Comparison of ENCODE assay signal across 15 cellular contexts in the genomic region with DNA sequence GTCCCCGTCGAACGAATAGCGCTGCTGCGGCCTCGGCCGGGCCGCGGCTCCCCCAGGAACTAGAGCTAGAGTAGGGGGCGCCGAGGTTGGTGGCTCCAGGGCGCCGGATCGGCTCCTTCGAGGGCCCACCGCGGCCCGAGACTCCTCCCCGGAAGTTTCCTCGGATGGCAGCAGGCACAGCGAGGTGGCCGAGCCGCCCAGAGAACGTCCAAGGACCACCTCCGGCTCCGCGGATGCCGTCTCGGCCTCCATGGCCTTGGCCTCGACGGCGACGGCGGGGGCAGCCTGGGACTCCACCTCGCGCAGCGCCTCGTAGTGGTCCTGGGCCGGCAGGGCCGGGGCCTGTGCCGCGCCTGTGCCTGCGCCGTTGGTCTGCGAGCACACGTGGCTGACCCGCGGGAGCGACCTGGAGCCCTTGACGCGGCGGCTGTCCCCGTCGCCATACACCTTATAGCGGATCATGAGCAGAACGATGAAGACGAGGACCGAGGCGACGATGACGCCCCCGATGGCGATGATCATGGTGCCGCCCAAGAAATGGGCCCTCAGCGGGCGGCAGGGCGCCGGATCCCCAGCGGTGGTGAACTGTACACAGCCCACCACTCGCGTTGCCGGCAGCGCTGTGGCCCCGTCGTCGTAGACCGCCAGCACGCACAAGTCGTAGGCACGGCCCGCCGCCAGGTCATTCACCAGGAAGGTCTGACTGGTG. TPM values are rescaled to one million over a fixed set of nuclear protein-coding genes. Genes with fewer than 3 reads are reported as not detected.
DNase-seq lines count a peak whose midpoint lies in the region; ATAC-seq and TF ChIP-seq lines count a peak whose summit lies in the region.
"Had no signal": no experiment of that assay in that cellular context is flagged by ENCODE, and none has a peak within 500 bp of the region (broad histone marks: within the 10 kb centered on the region; RNA-seq: fewer than 3 reads in every experiment).

No MANE protein-coding gene starts in this region.

- no peaks in the 10 kb centered on the region for H3K79me2 ChIP-seq in GM23248 (ENCODE audit: insufficient read depth)

- 0 out of 2 replicates have a peak overlapping the region, but pooled peaks have one; percentile 10 for H2AFZ ChIP-seq in GM23248

- no peak overlapping the region for H3K4me2 ChIP-seq in GM23248 (ENCODE audit: unreplicated experiment)
- H3K4me2 ChIP-seq: BLaER1 had no signal

- H3K4me3 ChIP-seq in GM23248 = no peak overlapping the region
- peak overlapping the region; percentile 47 for H3K4me3 ChIP-seq in coronary artery
- H3K4me3 ChIP-seq: BLaER1 had no signal

- no peaks in the 10 kb centered on the region for H3K9me2 ChIP-seq in GM23248 (ENCODE audit: insufficient read depth)

- peak; percentile 19 for DNase-seq in GM23248
- DNase-seq in coronary artery (ENCODE audit: low spot score) = no peak
- DNase-seq in left colon = no peak
- peak; percentile 53 for DNase-seq in sciatic nerve (ENCODE audit: low spot score)
- DNase-seq in NCI-H2081 (lab: John Stamatoyannopoulos, UW) = no peak
- DNase-seq in NCI-H82 treated with DMSO at 0.1 percent for 48 hours (lab: John Stamatoyannopoulos, UW; ENCODE audit: unreplicated experiment) = no peak
- DNase-seq in NCI-H187 (lab: John Stamatoyannopoulos, UW) = no peak
- DNase-seq: activated naive CD4-positive, alpha-beta T cell treated with anti-CD3 and anti-CD28 coated beads, Interleukin-2, amount 50 U/mL, for 16 hours; cerebellar nuclear complex; stimulated activated CD4-positive, alpha-beta T cell treated with anti-CD3 and anti-CD28 coated beads, Interleukin-4, amount 100 ng/mL, for 4 hours had no signal

- no peaks in the 10 kb centered on the region for H3F3A ChIP-seq in GM23248 (ENCODE audit: insufficient read depth)

- intact Hi-C loops in left colon (cut with DNase I, micrococcal nuclease) = no loop called here
- intact Hi-C loops in sciatic nerve (cut with DNase I) = no loop called here

- 9 to 10% methylated on average over 47 to 77 of the region's 82 CpGs for WGBS in GM23248 (ENCODE audit: low coverage in 1 of 2, low lambda C conversion rate in 2 of 2, missing lambda C conversion rate in 2 of 2), 2 experiments

- H3K27ac ChIP-seq in GM23248 = no peak overlapping the region
- H3K27ac ChIP-seq in coronary artery = no peak overlapping the region
- H3K27ac ChIP-seq: BLaER1, RWPE1 had no signal

- no peaks in the 10 kb centered on the region for H3K36me3 ChIP-seq in GM23248 (ENCODE audit: low read depth)

- no peaks in the 10 kb centered on the region for H3K4me1 ChIP-seq in GM23248 (ENCODE audit: insufficient read depth)

- no peak overlapping the region for H3K9ac ChIP-seq in GM23248
- H3K9ac ChIP-seq: BLaER1 had no signal

- peaks cover 52% of the 10 kb centered on the region for H3K27me3 ChIP-seq in GM23248 (replicated peaks; ENCODE audit: insufficient read depth)
- H3K27me3 ChIP-seq: BLaER1 had no signal

- H3K9me3 ChIP-seq in GM23248 (ENCODE audit: low read depth) = no peaks in the 10 kb centered on the region
- H3K9me3 ChIP-seq: BLaER1 had no signal

- H4K20me1 ChIP-seq in GM23248 (ENCODE audit: insufficient read depth) = no peaks in the 10 kb centered on the region

- TF ChIP-seq CTCF in coronary artery (IDR thresholded peaks at IDR 0.05) = no peak

- ATAC-seq in left colon (peak; percentile 9), sciatic nerve (no peak), GM19455 (IDR thresholded peaks at IDR 0.05; ENCODE audit: unreplicated experiment) (no peak)

- in situ Hi-C loops in GM23248 (cut with MboI) = no loop called here

RNA-seq across cellular contexts. Expression of a gene that starts 11.8 kb away (rescaled TPM):
- not detected in 2 replicates for total RNA-seq in GM23248 (2014; rRNA removed; shearing (Covaris generic))
- not detected in 2 replicates for polyA plus RNA-seq in GM23248 (2016; fragmentation: Nextera tagmentation; extraction: Ambion mirVana)
- total RNA-seq in left colon (not detected), sciatic nerve (not detected)
- total RNA-seq: activated CD8-positive, alpha-beta memory T cell treated with anti-CD3 and anti-CD28 coated beads for 36 hours; left cardiac atrium had no signal

RNA-seq across cellular contexts. Expression of a gene that starts 12.7 kb away (rescaled TPM):
- total RNA-seq in GM23248 (2014; rRNA removed; shearing (Covaris generic)) = not detected in 2 replicates
- 0.10 TPM in 1 of 2 replicates, not detected in the other for polyA plus RNA-seq in GM23248 (2016; fragmentation: Nextera tagmentation; extraction: Ambion mirVana)
- total RNA-seq in left colon = under 1 TPM; 0.18 to 0.61 TPM
- total RNA-seq in sciatic nerve = 1.3 TPM

RNA-seq across cellular contexts. Expression of a gene that starts 27.9 kb away (rescaled TPM):
- total RNA-seq in GM23248 (2014; rRNA removed; shearing (Covaris generic)) = not detected in 2 replicates
- polyA plus RNA-seq in GM23248 (2016; fragmentation: Nextera tagmentation; extraction: Ambion mirVana) = 1.1 and 2.2 TPM in 2 replicates
- total RNA-seq in left colon = 10 to 100 TPM in 1 of 2 donors, 1 to 10 TPM in 1; 7.0 to 17.8 TPM
- total RNA-seq in sciatic nerve = 51.2 TPM

RNA-seq across cellular contexts. Expression of a gene that starts 34.2 kb away (rescaled TPM):
- total RNA-seq in GM23248 (2014; rRNA removed; shearing (Covaris generic)) = 71.9 and 87.1 TPM in 2 replicates
- polyA plus RNA-seq in GM23248 (2016; fragmentation: Nextera tagmentation; extraction: Ambion mirVana) = 64.8 and 66.7 TPM in 2 replicates
- total RNA-seq in left colon (10 to 100 TPM; 65.2 to 72.2 TPM), sciatic nerve (139 TPM)

RNA-seq across cellular contexts. Expression of a gene that starts 39.8 kb away (rescaled TPM):
- not detected in 2 replicates for total RNA-seq in GM23248 (2014; rRNA removed; shearing (Covaris generic))
- polyA plus RNA-seq in GM23248 (2016; fragmentation: Nextera tagmentation; extraction: Ambion mirVana) = not detected in 2 replicates
- total RNA-seq in left colon = not detected
- not detected for total RNA-seq in sciatic nerve
- total RNA-seq: activated CD8-positive, alpha-beta memory T cell treated with anti-CD3 and anti-CD28 coated beads for 36 hours; left cardiac atrium had no signal

Comparison
In these comparisons a context has a peak if more than half of its experiments do, and no peak if none do; other contexts are left out.
1. DNase-seq: peak in GM23248 (single experiment) and sciatic nerve (single experiment); none in coronary artery (single experiment), left colon (0 of 2), NCI-H2081 (0 of 2), NCI-H82 treated with DMSO at 0.1 percent for 48 hours (single experiment) and NCI-H187 (0 of 2).